ENCODE assay signal across 9 cellular contexts in genomic region chr2:1675633-1676032, GRCh38.
DNase-seq lines count a peak whose midpoint lies in the region; ATAC-seq and TF ChIP-seq lines count a peak whose summit lies in the region.
"Had no signal": no experiment of that assay in that cellular context is flagged by ENCODE, and none has a peak within 500 bp of the region (broad histone marks: within the 10 kb centered on the region; RNA-seq: fewer than 3 reads in every experiment).

No MANE protein-coding gene starts in this region.

- no peaks in the 10 kb centered on the region for H3K36me3 ChIP-seq in Caco-2 (ENCODE audit: control insufficient read depth, insufficient read depth, low read length)

- DNase-seq in ELR (ENCODE audit: low read depth) (peak; percentile 98), T1000 (lab: John Stamatoyannopoulos, UW) (peak; percentile 72), foreskin fibroblast (peak; percentile 94 to 96), renal cortical epithelial cell (ENCODE audit: low read depth) (peak; percentile 88), Caco-2 (no peak)
- DNase-seq in stimulated activated CD4-positive, alpha-beta T cell treated with anti-CD3 and anti-CD28 coated beads, Interleukin-15, amount 100 ng/mL, for 24 hours, result no peak
- DNase-seq in activated CD4-positive, alpha-beta T cell treated with anti-CD3 and anti-CD28 coated beads for 48 hours, result no peak

- no peaks in the 10 kb centered on the region for H3K4me1 Mint-ChIP-seq in Caco-2 (ENCODE audit: low read depth, unreplicated experiment)
- H3K4me1 Mint-ChIP-seq: activated T-helper 17 cell treated with anti-CD3 and anti-CD28 coated beads, Interleukin-2, amount 50 U/mL, for 72 hours had no signal

- H3K4me3 Mint-ChIP-seq in Caco-2 (ENCODE audit: unreplicated experiment), result no peak overlapping the region
- H3K4me3 Mint-ChIP-seq: activated T-helper 17 cell treated with anti-CD3 and anti-CD28 coated beads, Interleukin-2, amount 50 U/mL, for 72 hours had no signal

- no peaks in the 10 kb centered on the region for H3K27me3 ChIP-seq in Caco-2 (replicated peaks; ENCODE audit: control insufficient read depth, insufficient read depth, low read length)

- no peaks in the 10 kb centered on the region for H3K4me1 ChIP-seq in Caco-2

- H3K27me3 Mint-ChIP-seq in Caco-2 (ENCODE audit: insufficient read depth, unreplicated experiment), result peaks cover 2% of the 10 kb centered on the region

- H3K4me3 ChIP-seq in foreskin fibroblast (ENCODE audit: low read depth in 1 of 2, low read length in 2 of 2) (no peak overlapping the region), Caco-2 (ENCODE audit: low read depth, low read length) (no peak overlapping the region)

- TF ChIP-seq CTCF in foreskin fibroblast (IDR thresholded peaks at IDR 0.05; ENCODE audit: low read depth, low read length) (peak; percentile 70), Caco-2 (IDR thresholded peaks at IDR 0.05; ENCODE audit: insufficient read depth in 1 of 2, low read depth in 1 of 2, low read length in 1 of 2, severe bottlenecking in 1 of 2, unreplicated experiment in 1 of 2) (no peak)

- H3K27ac Mint-ChIP-seq in Caco-2 (ENCODE audit: unreplicated experiment), result no peak overlapping the region
- H3K27ac Mint-ChIP-seq: activated T-helper 17 cell treated with anti-CD3 and anti-CD28 coated beads, Interleukin-2, amount 50 U/mL, for 72 hours had no signal

- no TSS peak for BruUV-seq in Caco-2 (replicated peaks; lab: Mats Ljungman, UMichigan)

- no peaks in the 10 kb centered on the region for H3K9me3 ChIP-seq in Caco-2

- H3K36me3 Mint-ChIP-seq in Caco-2 (ENCODE audit: insufficient read depth, unreplicated experiment), result no peaks in the 10 kb centered on the region

- H3K9me3 Mint-ChIP-seq in Caco-2 (ENCODE audit: unreplicated experiment), result no peaks in the 10 kb centered on the region
- H3K9me3 Mint-ChIP-seq: activated T-helper 17 cell treated with anti-CD3 and anti-CD28 coated beads, Interleukin-2, amount 50 U/mL, for 72 hours had no signal

- POLR2A ChIA-PET in Caco-2 (lab: Charles Lee), result no interaction called here

- CTCF ChIA-PET in Caco-2 (lab: Charles Lee), result no interaction called here

- intact Hi-C loops in Caco-2 (cut with micrococcal nuclease; ENCODE audit: unreplicated experiment), result no loop called here

- ATAC-seq in GM19328 (IDR thresholded peaks at IDR 0.05; ENCODE audit: unreplicated experiment), result no peak
- ATAC-seq: activated T-helper 17 cell treated with anti-CD3 and anti-CD28 coated beads, Interleukin-2, amount 50 U/mL, for 72 hours had no signal

Comparison
In these comparisons a context has a peak if more than half of its experiments do, and no peak if none do; other contexts are left out.
1. DNase-seq: peak in ELR (single experiment), T1000 (single experiment), foreskin fibroblast (2 of 2) and renal cortical epithelial cell (single experiment); none in stimulated activated CD4-positive, alpha-beta T cell treated with anti-CD3 and anti-CD28 coated beads, Interleukin-15, amount 100 ng/mL, for 24 hours (single experiment), activated CD4-positive, alpha-beta T cell treated with anti-CD3 and anti-CD28 coated beads for 48 hours (single experiment) and Caco-2 (0 of 2).